In genomic region chr15:85589873-85590272, GRCh38 we compare ENCODE assay signal across 11 cellular contexts.
A peak's percentile ranks its signal among the peaks of the same experiment; 100 is the strongest.
DNase-seq lines count a peak whose midpoint lies in the region; ATAC-seq and TF ChIP-seq lines count a peak whose summit lies in the region.
"Had no signal": no experiment of that assay in that cellular context is flagged by ENCODE, and none has a peak within 500 bp of the region (broad histone marks: within the 10 kb centered on the region; RNA-seq: fewer than 3 reads in every experiment).

No MANE protein-coding gene starts in this region.

- TF ChIP-seq POLR2A in Peyer's patch (IDR thresholded peaks at IDR 0.05) = peak in 1 of 2 donors; percentile 32

- H3K27ac ChIP-seq in Peyer's patch (peak overlapping the region in 3 of 4 donors; percentile 13 to 72 (median 53)), osteoblast (ENCODE audit: low read depth, low read length) (peak overlapping the region; percentile 86)

- H3K9me3 ChIP-seq in Peyer's patch (no peaks in the 10 kb centered on the region), osteoblast (ENCODE audit: low read depth, low read length) (no peaks in the 10 kb centered on the region)

- TF ChIP-seq CTCF in Peyer's patch (IDR thresholded peaks at IDR 0.05) = no peak
- no peak for TF ChIP-seq CTCF in fibroblast of the aortic adventitia (IDR thresholded peaks at IDR 0.05; ENCODE audit: insufficient read depth, low read length)
- no peak for TF ChIP-seq CTCF in osteoblast (IDR thresholded peaks at IDR 0.05; ENCODE audit: extremely low read depth, low read depth, low read length)

- H3K4me3 ChIP-seq in Peyer's patch = peak overlapping the region in 1 of 4 donors; percentile 14
- H3K4me3 ChIP-seq in fibroblast of the aortic adventitia (ENCODE audit: low read depth, low read length) = no peak overlapping the region
- no peak overlapping the region for H3K4me3 ChIP-seq in osteoblast (ENCODE audit: insufficient read depth, low read length)

- no peaks in the 10 kb centered on the region for H4K20me1 ChIP-seq in osteoblast (ENCODE audit: insufficient read depth, low read length)

- peak overlapping the region; percentile 47 for H3K4me2 ChIP-seq in osteoblast (ENCODE audit: insufficient read depth, low read length)

- peak; percentile 84 for DNase-seq in ACHN
- no peak for DNase-seq in Peyer's patch
- DNase-seq in fibroblast of the aortic adventitia (ENCODE audit: low read depth) = peak; percentile 79
- DNase-seq in osteoblast (ENCODE audit: insufficient read length, low spot score, missing footprints) = no peak
- DNase-seq: anterior cingulate cortex; foreskin keratinocyte; stimulated activated CD4-positive, alpha-beta T cell treated with anti-CD3 and anti-CD28 coated beads, Interleukin-15, amount 100 ng/mL, for 24 hours had no signal

- no peaks in the 10 kb centered on the region for H3K27me3 ChIP-seq in Peyer's patch
- H3K27me3 ChIP-seq in osteoblast (ENCODE audit: insufficient read depth, low read length) = no peaks in the 10 kb centered on the region
- H3K27me3 ChIP-seq: foreskin keratinocyte had no signal

- H3K36me3 ChIP-seq in Peyer's patch = peaks cover 0 to 14% (median 0%) of the 10 kb centered on the region in 3 donors
- H3K36me3 ChIP-seq in osteoblast (ENCODE audit: insufficient read depth, low read length) = no peaks in the 10 kb centered on the region

- H3K79me2 ChIP-seq in osteoblast (ENCODE audit: insufficient read depth, low read length) = peaks cover 29% of the 10 kb centered on the region

- ATAC-seq in GM21529 (IDR thresholded peaks at IDR 0.05; ENCODE audit: unreplicated experiment) (no peak), HG03342 (IDR thresholded peaks at IDR 0.05; ENCODE audit: unreplicated experiment) (no peak), GM19397 (IDR thresholded peaks at IDR 0.05; ENCODE audit: unreplicated experiment) (no peak), HG02973 (IDR thresholded peaks at IDR 0.05; ENCODE audit: unreplicated experiment) (no peak)
- ATAC-seq: foreskin keratinocyte had no signal

- in situ Hi-C loops in ACHN (cut with HindIII; ENCODE audit: low pct_ligation_motif_present, low pct_unique_long_range_greater_than_20kb, low sequenced_read_pairs) = no loop called here

- H3K4me1 ChIP-seq in Peyer's patch = peaks cover 0 to 44% (median under 1%) of the 10 kb centered on the region in 4 donors
- H3K4me1 ChIP-seq in osteoblast (ENCODE audit: insufficient read depth, low read length) = peaks cover 39% of the 10 kb centered on the region

- no peak overlapping the region for H2AFZ ChIP-seq in osteoblast (ENCODE audit: low read length)

Comparison
In these comparisons a context has a peak if more than half of its experiments do, and no peak if none do; other contexts are left out.
1. DNase-seq: peak in ACHN (single experiment) and fibroblast of the aortic adventitia (single experiment); none in Peyer's patch (0 of 3) and osteoblast (single experiment).